In genomic region chr16:57592591-57593003, GRCh38 we compare ENCODE assay signal across 9 cellular contexts.
DNase-seq lines count a peak whose midpoint lies in the region; ATAC-seq and TF ChIP-seq lines count a peak whose summit lies in the region.
"Had no signal": no experiment of that assay in that cellular context is flagged by ENCODE, and none has a peak within 500 bp of the region (broad histone marks: within the 10 kb centered on the region; RNA-seq: fewer than 3 reads in every experiment).

No MANE protein-coding gene starts in this region.

- POLR2A ChIA-PET in HEK293 (lab: Yijun Ruan, JAX): no interaction called here

- no peak for TF ChIP-seq CTCF in HEK293 (tag by site-specific recombination; IDR thresholded peaks at IDR 0.05)

- no peak overlapping the region for H3K27ac ChIP-seq in HEK293 (ENCODE audit: extremely low read depth, low read depth, low read length)
- H3K27ac ChIP-seq: parathyroid adenoma had no signal

- H3K9me3 ChIP-seq in HEK293 (ENCODE audit: control insufficient read depth, insufficient read depth, low read depth, low read length): no peaks in the 10 kb centered on the region

- DNase-seq in activated CD4-positive, CD25-positive, alpha-beta regulatory T cell treated with anti-CD3 and anti-CD28 coated beads, Interleukin-2, amount 50 U/mL, for 16 hours (ENCODE audit: low read depth, low spot score): peak; percentile 13
- DNase-seq in ecto neural progenitor cell (ENCODE audit: low spot score) (peak; percentile 41), kidney glomerular epithelial cell (lab: John Stamatoyannopoulos, UW) (no peak), NCI-H82 (lab: John Stamatoyannopoulos, UW) (no peak)
- peak; percentile 51 to 52 for DNase-seq in stimulated activated CD8-positive, alpha-beta memory T cell treated with anti-CD3 and anti-CD28 coated beads, Interleukin-7, amount 100 ng/mL, for 1 hour (ENCODE audit: low read depth in 2 of 2)

- CTCF ChIA-PET in HEK293 (lab: Yijun Ruan, JAX): interaction anchor here (0.6 to 5.6 kb wide), 2 partner anchors 56 to 229 kb away, joined by 4 to 59 read pairs; no protein-coding TSS in a partner anchor

- no peaks in the 10 kb centered on the region for H3K36me3 ChIP-seq in HEK293 (ENCODE audit: control insufficient read depth in 2 of 2, insufficient read depth in 1 of 2, low read length in 2 of 2)

- no peak overlapping the region for H3K4me3 ChIP-seq in HEK293 (ENCODE audit: low read depth, low read length)

- no peak for ATAC-seq in HG02852 (IDR thresholded peaks at IDR 0.05; ENCODE audit: unreplicated experiment)
- ATAC-seq in HG02884 (IDR thresholded peaks at IDR 0.05; ENCODE audit: unreplicated experiment): no peak

- H3K4me1 ChIP-seq in HEK293 (ENCODE audit: control insufficient read depth, insufficient read depth, low read length): no peaks in the 10 kb centered on the region
- H3K4me1 ChIP-seq: parathyroid adenoma had no signal

TF ChIP-seq in HEK293, 187 proteins besides CTCF, POLR2A, EP300 and RAD21:
- no peak for TF ChIP-seq ZNF580 (tag by site-specific recombination; IDR thresholded peaks at IDR 0.05)
- TF ChIP-seq EGR2 (tag by site-specific recombination; IDR thresholded peaks at IDR 0.05; ENCODE audit: low read depth): peak; percentile 63

Comparison
In these comparisons a context has a peak if more than half of its experiments do, and no peak if none do; other contexts are left out.
1. DNase-seq: peak in activated CD4-positive, CD25-positive, alpha-beta regulatory T cell treated with anti-CD3 and anti-CD28 coated beads, Interleukin-2, amount 50 U/mL, for 16 hours (single experiment), ecto neural progenitor cell (single experiment) and stimulated activated CD8-positive, alpha-beta memory T cell treated with anti-CD3 and anti-CD28 coated beads, Interleukin-7, amount 100 ng/mL, for 1 hour (2 of 2); none in kidney glomerular epithelial cell (single experiment) and NCI-H82 (single experiment).